ENCODE assay signal across 17 cellular contexts in genomic region chr7:151706568-151707469, GRCh38.
DNase-seq lines count a peak whose midpoint lies in the region; ATAC-seq and TF ChIP-seq lines count a peak whose summit lies in the region.
"Had no signal": no experiment of that assay in that cellular context is flagged by ENCODE, and none has a peak within 500 bp of the region (broad histone marks: within the 10 kb centered on the region; RNA-seq: fewer than 3 reads in every experiment).

No MANE protein-coding gene starts in this region.

- TF ChIP-seq POLR2A in gastrocnemius medialis (IDR thresholded peaks at IDR 0.05) (no peak), ovary (IDR thresholded peaks at IDR 0.05) (no peak)

- in situ Hi-C loops in gastrocnemius medialis (cut with MboI; ENCODE audit: low sequenced_read_pairs in 4 of 4) = no loop called here

- no peak for TF ChIP-seq EP300 in ovary (IDR thresholded peaks at IDR 0.05)

- H3K4me3 ChIP-seq in RWPE2 (ENCODE audit: severe bottlenecking) = no peak overlapping the region
- H3K4me3 ChIP-seq in gastrocnemius medialis = no peak overlapping the region
- no peak overlapping the region for H3K4me3 ChIP-seq in ovary
- H3K4me3 ChIP-seq: Peyer's patch had no signal

- ATAC-seq in Right ventricle myocardium inferior = no peak
- no peak for ATAC-seq in left ventricle myocardium superior
- ATAC-seq in RWPE2 (ENCODE audit: low read depth) = no peak
- peak; percentile 2 for ATAC-seq in foreskin keratinocyte
- no peak for ATAC-seq in gastrocnemius medialis

- H3K27ac ChIP-seq in RWPE2 (ENCODE audit: poor library complexity, severe bottlenecking) = peak overlapping the region; percentile 2
- no peak overlapping the region for H3K27ac ChIP-seq in foreskin keratinocyte
- peak overlapping the region; percentile 57 to 73 (median 69) for H3K27ac ChIP-seq in gastrocnemius medialis
- no peak overlapping the region for H3K27ac ChIP-seq in ovary
- H3K27ac ChIP-seq: KMS-11 had no signal

- no peaks in the 10 kb centered on the region for H3K36me3 ChIP-seq in RWPE2 (ENCODE audit: low read depth)
- no peaks in the 10 kb centered on the region for H3K36me3 ChIP-seq in gastrocnemius medialis
- H3K36me3 ChIP-seq in ovary = no peaks in the 10 kb centered on the region
- H3K36me3 ChIP-seq: Peyer's patch had no signal

- intact Hi-C loops in Right ventricle myocardium inferior (cut with DNase I) = no loop called here
- intact Hi-C loops in left ventricle myocardium superior (cut with micrococcal nuclease) = no loop called here
- intact Hi-C loops in gastrocnemius medialis (cut with DNase I; ENCODE audit: low total_unique reads) = loop anchor here (5.0 kb wide), 3 partner anchors 190 to 460 kb away; partner anchors contain the start of genes RHEB and SMARCD3
- intact Hi-C loops in ovary (cut with DNase I) = no loop called here

- H3K9me3 ChIP-seq in RWPE2 (ENCODE audit: severe bottlenecking) = no peaks in the 10 kb centered on the region
- no peaks in the 10 kb centered on the region for H3K9me3 ChIP-seq in gastrocnemius medialis
- H3K9me3 ChIP-seq in ovary = no peaks in the 10 kb centered on the region
- H3K9me3 ChIP-seq: Caco-2, Peyer's patch had no signal

- TF ChIP-seq CTCF in RWPE2 (IDR thresholded peaks at IDR 0.05; ENCODE audit: poor library complexity, severe bottlenecking) = no peak
- no peak for TF ChIP-seq CTCF in foreskin keratinocyte (conservative IDR thresholded peaks at IDR 0.05)
- no peak for TF ChIP-seq CTCF in gastrocnemius medialis (IDR thresholded peaks at IDR 0.05 in 4 of 5, conservative IDR thresholded peaks at IDR 0.05 in 1 of 5)
- TF ChIP-seq CTCF in ovary (IDR thresholded peaks at IDR 0.05) = no peak

- peak; percentile 8 for DNase-seq in Right ventricle myocardium inferior (ENCODE audit: missing footprints)
- no peak for DNase-seq in left ventricle myocardium superior
- DNase-seq in RWPE2 (ENCODE audit: low spot score) = no peak
- DNase-seq in foreskin keratinocyte = peak; percentile 32 to 54
- DNase-seq in gastrocnemius medialis = peak in 1 of 2 donors; percentile 40
- no peak for DNase-seq in ovary
- DNase-seq in NK-92 (lab: John Stamatoyannopoulos, UW; ENCODE audit: unreplicated experiment) = no peak
- DNase-seq in UCSD-AML1 (lab: John Stamatoyannopoulos, UW; ENCODE audit: unreplicated experiment) = no peak
- DNase-seq: Caco-2, DMS53, MM.1S, NCI-H1105 treated with DMSO at 0.1 percent for 48 hours, NCI-H187, NCI-H446, Peyer's patch, SIG-M5 had no signal

- H3K27me3 ChIP-seq in RWPE2 (ENCODE audit: insufficient read depth, poor library complexity, severe bottlenecking) (no peaks in the 10 kb centered on the region), foreskin keratinocyte (no peaks in the 10 kb centered on the region), gastrocnemius medialis (no peaks in the 10 kb centered on the region), ovary (no peaks in the 10 kb centered on the region)
- H3K27me3 ChIP-seq: Peyer's patch had no signal

- WGBS in ovary, 3 donors = 86 to 90% (median 88%) methylated on average over 19 of the region's 19 CpGs

- peaks cover 9% of the 10 kb centered on the region for H3K4me1 ChIP-seq in RWPE2 (ENCODE audit: insufficient read depth, poor library complexity, severe bottlenecking)
- no peaks in the 10 kb centered on the region for H3K4me1 ChIP-seq in foreskin keratinocyte
- H3K4me1 ChIP-seq in gastrocnemius medialis = peaks cover 29 to 37% of the 10 kb centered on the region in 2 donors
- H3K4me1 ChIP-seq in ovary (ENCODE audit: insufficient read depth) = peaks cover 12% of the 10 kb centered on the region

Comparison
In these comparisons a context has a peak if more than half of its experiments do, and no peak if none do; other contexts are left out.
1. DNase-seq: peak in Right ventricle myocardium inferior (single experiment) and foreskin keratinocyte (2 of 2); none in left ventricle myocardium superior (single experiment), RWPE2 (single experiment), ovary (0 of 5), NK-92 (single experiment) and UCSD-AML1 (single experiment).
2. H3K27ac ChIP-seq: peak in RWPE2 (single experiment) and gastrocnemius medialis (4 of 4); none in foreskin keratinocyte (single experiment) and ovary (0 of 2).